In the genomic region with DNA sequence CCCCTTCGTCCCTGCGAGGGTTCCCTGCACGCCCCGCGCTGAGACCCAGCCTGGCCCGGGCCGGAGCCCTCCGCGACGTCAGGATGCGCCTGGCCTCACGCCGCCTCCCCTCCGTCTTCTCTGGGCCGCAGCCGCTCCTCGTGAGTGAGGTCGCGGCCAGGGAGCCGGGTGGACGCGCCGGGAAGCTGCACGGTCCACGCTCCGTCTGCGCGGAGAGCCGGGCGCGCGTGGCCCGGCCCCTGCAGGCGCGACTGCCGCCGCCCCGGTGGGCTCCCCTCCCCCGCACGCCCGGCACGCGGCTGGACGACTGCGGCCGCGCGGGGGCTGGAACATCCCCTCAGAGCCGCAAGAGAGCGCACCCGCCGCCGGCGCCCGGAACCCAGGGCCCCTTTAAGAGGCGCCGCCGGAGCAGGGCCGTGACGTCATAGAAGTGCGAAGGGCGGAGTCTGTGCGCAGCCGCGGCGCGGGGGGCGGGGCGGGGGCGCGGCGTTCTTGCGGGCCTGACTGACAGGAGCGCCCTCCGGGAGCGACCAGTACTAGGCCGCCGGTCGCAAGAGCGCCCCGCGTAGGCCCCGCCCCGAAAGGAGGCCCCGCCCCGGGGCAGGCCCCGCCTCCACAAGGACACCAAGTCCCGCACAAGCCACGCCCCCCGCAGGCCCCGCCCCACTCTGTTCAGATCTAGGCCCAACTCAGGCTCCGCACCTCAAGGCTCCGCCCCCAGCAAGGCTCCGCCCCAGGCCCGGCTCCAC, we compare ENCODE assay signal across 1 cellular context.
TF ChIP-seq lines count a peak whose summit lies in the region.

No MANE protein-coding gene starts in this region.

TF ChIP-seq in HepG2, 621 proteins besides CTCF, POLR2A, EP300 and RAD21 (continued from another document and continues in another):
- TF ChIP-seq, protein P1, sequence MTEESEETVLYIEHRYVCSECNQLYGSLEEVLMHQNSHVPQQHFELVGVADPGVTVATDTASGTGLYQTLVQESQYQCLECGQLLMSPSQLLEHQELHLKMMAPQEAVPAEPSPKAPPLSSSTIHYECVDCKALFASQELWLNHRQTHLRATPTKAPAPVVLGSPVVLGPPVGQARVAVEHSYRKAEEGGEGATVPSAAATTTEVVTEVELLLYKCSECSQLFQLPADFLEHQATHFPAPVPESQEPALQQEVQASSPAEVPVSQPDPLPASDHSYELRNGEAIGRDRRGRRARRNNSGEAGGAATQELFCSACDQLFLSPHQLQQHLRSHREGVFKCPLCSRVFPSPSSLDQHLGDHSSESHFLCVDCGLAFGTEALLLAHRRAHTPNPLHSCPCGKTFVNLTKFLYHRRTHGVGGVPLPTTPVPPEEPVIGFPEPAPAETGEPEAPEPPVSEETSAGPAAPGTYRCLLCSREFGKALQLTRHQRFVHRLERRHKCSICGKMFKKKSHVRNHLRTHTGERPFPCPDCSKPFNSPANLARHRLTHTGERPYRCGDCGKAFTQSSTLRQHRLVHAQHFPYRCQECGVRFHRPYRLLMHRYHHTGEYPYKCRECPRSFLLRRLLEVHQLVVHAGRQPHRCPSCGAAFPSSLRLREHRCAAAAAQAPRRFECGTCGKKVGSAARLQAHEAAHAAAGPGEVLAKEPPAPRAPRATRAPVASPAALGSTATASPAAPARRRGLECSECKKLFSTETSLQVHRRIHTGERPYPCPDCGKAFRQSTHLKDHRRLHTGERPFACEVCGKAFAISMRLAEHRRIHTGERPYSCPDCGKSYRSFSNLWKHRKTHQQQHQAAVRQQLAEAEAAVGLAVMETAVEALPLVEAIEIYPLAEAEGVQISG (CRISPR knock-in tag; IDR thresholded peaks at IDR 0.05) = peak; percentile 55
- TF ChIP-seq ZNF256 (CRISPR knock-in tag; conservative IDR thresholded peaks at IDR 0.05) (no peak), ZNF510 (CRISPR knock-in tag; IDR thresholded peaks at IDR 0.05; ENCODE audit: low read depth) (no peak), SALL1 (CRISPR knock-in tag; IDR thresholded peaks at IDR 0.05) (no peak; the same call in 1 of the 2 replicates), NFIB (CRISPR knock-in tag; IDR thresholded peaks at IDR 0.05; ENCODE audit: borderline replicate concordance) (no peak), SETDB1 (CRISPR knock-in tag; IDR thresholded peaks at IDR 0.05; ENCODE audit: borderline replicate concordance) (no peak), SP4 (CRISPR knock-in tag; IDR thresholded peaks at IDR 0.05) (peak; percentile 98), ZC3H13 (CRISPR knock-in tag; IDR thresholded peaks at IDR 0.05) (no peak), PAWR (CRISPR knock-in tag; IDR thresholded peaks at IDR 0.05; ENCODE audit: borderline replicate concordance) (no peak), ZNF446 (CRISPR knock-in tag; IDR thresholded peaks at IDR 0.05) (no peak), RNF2 (conservative IDR thresholded peaks at IDR 0.05; ENCODE audit: low read depth) (peak; percentile 90), ZSCAN22 (CRISPR knock-in tag; IDR thresholded peaks at IDR 0.05) (no peak), SOX5 (CRISPR knock-in tag; IDR thresholded peaks at IDR 0.05; ENCODE audit: borderline replicate concordance) (no peak), KMT2A (CRISPR knock-in tag; IDR thresholded peaks at IDR 0.05) (peak; percentile 33; the same call in 1 of the 2 replicates), ARNT2 (CRISPR knock-in tag; IDR thresholded peaks at IDR 0.05; ENCODE audit: low read depth) (peak; percentile 75), NR3C1 (CRISPR knock-in tag; IDR thresholded peaks at IDR 0.05) (no peak), ZNF460 (CRISPR knock-in tag; IDR thresholded peaks at IDR 0.05; ENCODE audit: borderline replicate concordance) (no peak), ISX (CRISPR knock-in tag; conservative IDR thresholded peaks at IDR 0.05) (no peak), HES4 (CRISPR knock-in tag; IDR thresholded peaks at IDR 0.05; ENCODE audit: borderline replicate concordance) (peak; percentile 91; the same call in 1 of the 2 replicates), ZNF138 (CRISPR knock-in tag; IDR thresholded peaks at IDR 0.05; ENCODE audit: low read depth) (0 out of 2 replicates have a peak, but pooled peaks have one; percentile 77), SP2 (CRISPR knock-in tag; IDR thresholded peaks at IDR 0.05) (peak; percentile 77), ZNF674 (CRISPR knock-in tag; IDR thresholded peaks at IDR 0.05; ENCODE audit: low read depth) (0 out of 2 replicates have a peak, but pooled peaks have one; percentile 43), RORA (CRISPR knock-in tag; IDR thresholded peaks at IDR 0.05) (no peak), PHF8 (CRISPR knock-in tag; IDR thresholded peaks at IDR 0.05) (no peak; the same call in 1 of the 2 replicates), MED13 (CRISPR knock-in tag; IDR thresholded peaks at IDR 0.05) (no peak; the same call in 1 of the 2 replicates), ZNF546 (CRISPR knock-in tag; conservative IDR thresholded peaks at IDR 0.05) (no peak), ZFP1 (CRISPR knock-in tag; IDR thresholded peaks at IDR 0.05) (no peak), ZNF343 (CRISPR knock-in tag; IDR thresholded peaks at IDR 0.05) (no peak)
- TF ChIP-seq, protein P2, sequence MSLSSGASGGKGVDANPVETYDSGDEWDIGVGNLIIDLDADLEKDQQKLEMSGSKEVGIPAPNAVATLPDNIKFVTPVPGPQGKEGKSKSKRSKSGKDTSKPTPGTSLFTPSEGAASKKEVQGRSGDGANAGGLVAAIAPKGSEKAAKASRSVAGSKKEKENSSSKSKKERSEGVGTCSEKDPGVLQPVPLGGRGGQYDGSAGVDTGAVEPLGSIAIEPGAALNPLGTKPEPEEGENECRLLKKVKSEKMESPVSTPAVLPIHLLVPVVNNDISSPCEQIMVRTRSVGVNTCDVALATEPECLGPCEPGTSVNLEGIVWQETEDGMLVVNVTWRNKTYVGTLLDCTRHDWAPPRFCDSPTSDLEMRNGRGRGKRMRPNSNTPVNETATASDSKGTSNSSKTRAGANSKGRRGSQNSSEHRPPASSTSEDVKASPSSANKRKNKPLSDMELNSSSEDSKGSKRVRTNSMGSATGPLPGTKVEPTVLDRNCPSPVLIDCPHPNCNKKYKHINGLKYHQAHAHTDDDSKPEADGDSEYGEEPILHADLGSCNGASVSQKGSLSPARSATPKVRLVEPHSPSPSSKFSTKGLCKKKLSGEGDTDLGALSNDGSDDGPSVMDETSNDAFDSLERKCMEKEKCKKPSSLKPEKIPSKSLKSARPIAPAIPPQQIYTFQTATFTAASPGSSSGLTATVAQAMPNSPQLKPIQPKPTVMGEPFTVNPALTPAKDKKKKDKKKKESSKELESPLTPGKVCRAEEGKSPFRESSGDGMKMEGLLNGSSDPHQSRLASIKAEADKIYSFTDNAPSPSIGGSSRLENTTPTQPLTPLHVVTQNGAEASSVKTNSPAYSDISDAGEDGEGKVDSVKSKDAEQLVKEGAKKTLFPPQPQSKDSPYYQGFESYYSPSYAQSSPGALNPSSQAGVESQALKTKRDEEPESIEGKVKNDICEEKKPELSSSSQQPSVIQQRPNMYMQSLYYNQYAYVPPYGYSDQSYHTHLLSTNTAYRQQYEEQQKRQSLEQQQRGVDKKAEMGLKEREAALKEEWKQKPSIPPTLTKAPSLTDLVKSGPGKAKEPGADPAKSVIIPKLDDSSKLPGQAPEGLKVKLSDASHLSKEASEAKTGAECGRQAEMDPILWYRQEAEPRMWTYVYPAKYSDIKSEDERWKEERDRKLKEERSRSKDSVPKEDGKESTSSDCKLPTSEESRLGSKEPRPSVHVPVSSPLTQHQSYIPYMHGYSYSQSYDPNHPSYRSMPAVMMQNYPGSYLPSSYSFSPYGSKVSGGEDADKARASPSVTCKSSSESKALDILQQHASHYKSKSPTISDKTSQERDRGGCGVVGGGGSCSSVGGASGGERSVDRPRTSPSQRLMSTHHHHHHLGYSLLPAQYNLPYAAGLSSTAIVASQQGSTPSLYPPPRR (CRISPR knock-in tag; IDR thresholded peaks at IDR 0.05; ENCODE audit: borderline replicate concordance) = no peak
- TF ChIP-seq, protein P3, sequence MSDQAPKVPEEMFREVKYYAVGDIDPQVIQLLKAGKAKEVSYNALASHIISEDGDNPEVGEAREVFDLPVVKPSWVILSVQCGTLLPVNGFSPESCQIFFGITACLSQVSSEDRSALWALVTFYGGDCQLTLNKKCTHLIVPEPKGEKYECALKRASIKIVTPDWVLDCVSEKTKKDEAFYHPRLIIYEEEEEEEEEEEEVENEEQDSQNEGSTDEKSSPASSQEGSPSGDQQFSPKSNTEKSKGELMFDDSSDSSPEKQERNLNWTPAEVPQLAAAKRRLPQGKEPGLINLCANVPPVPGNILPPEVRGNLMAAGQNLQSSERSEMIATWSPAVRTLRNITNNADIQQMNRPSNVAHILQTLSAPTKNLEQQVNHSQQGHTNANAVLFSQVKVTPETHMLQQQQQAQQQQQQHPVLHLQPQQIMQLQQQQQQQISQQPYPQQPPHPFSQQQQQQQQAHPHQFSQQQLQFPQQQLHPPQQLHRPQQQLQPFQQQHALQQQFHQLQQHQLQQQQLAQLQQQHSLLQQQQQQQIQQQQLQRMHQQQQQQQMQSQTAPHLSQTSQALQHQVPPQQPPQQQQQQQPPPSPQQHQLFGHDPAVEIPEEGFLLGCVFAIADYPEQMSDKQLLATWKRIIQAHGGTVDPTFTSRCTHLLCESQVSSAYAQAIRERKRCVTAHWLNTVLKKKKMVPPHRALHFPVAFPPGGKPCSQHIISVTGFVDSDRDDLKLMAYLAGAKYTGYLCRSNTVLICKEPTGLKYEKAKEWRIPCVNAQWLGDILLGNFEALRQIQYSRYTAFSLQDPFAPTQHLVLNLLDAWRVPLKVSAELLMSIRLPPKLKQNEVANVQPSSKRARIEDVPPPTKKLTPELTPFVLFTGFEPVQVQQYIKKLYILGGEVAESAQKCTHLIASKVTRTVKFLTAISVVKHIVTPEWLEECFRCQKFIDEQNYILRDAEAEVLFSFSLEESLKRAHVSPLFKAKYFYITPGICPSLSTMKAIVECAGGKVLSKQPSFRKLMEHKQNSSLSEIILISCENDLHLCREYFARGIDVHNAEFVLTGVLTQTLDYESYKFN (CRISPR knock-in tag; conservative IDR thresholded peaks at IDR 0.05) = peak; percentile 35; the same call in 1 of the 2 replicates
- TF ChIP-seq, protein P4, sequence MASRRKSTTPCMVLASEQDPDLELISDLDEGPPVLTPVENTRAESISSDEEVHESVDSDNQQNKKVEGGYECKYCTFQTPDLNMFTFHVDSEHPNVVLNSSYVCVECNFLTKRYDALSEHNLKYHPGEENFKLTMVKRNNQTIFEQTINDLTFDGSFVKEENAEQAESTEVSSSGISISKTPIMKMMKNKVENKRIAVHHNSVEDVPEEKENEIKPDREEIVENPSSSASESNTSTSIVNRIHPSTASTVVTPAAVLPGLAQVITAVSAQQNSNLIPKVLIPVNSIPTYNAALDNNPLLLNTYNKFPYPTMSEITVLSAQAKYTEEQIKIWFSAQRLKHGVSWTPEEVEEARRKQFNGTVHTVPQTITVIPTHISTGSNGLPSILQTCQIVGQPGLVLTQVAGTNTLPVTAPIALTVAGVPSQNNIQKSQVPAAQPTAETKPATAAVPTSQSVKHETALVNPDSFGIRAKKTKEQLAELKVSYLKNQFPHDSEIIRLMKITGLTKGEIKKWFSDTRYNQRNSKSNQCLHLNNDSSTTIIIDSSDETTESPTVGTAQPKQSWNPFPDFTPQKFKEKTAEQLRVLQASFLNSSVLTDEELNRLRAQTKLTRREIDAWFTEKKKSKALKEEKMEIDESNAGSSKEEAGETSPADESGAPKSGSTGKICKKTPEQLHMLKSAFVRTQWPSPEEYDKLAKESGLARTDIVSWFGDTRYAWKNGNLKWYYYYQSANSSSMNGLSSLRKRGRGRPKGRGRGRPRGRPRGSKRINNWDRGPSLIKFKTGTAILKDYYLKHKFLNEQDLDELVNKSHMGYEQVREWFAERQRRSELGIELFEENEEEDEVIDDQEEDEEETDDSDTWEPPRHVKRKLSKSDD (CRISPR knock-in tag; IDR thresholded peaks at IDR 0.05; ENCODE audit: low read depth) = no peak
- TF ChIP-seq, protein P5, sequence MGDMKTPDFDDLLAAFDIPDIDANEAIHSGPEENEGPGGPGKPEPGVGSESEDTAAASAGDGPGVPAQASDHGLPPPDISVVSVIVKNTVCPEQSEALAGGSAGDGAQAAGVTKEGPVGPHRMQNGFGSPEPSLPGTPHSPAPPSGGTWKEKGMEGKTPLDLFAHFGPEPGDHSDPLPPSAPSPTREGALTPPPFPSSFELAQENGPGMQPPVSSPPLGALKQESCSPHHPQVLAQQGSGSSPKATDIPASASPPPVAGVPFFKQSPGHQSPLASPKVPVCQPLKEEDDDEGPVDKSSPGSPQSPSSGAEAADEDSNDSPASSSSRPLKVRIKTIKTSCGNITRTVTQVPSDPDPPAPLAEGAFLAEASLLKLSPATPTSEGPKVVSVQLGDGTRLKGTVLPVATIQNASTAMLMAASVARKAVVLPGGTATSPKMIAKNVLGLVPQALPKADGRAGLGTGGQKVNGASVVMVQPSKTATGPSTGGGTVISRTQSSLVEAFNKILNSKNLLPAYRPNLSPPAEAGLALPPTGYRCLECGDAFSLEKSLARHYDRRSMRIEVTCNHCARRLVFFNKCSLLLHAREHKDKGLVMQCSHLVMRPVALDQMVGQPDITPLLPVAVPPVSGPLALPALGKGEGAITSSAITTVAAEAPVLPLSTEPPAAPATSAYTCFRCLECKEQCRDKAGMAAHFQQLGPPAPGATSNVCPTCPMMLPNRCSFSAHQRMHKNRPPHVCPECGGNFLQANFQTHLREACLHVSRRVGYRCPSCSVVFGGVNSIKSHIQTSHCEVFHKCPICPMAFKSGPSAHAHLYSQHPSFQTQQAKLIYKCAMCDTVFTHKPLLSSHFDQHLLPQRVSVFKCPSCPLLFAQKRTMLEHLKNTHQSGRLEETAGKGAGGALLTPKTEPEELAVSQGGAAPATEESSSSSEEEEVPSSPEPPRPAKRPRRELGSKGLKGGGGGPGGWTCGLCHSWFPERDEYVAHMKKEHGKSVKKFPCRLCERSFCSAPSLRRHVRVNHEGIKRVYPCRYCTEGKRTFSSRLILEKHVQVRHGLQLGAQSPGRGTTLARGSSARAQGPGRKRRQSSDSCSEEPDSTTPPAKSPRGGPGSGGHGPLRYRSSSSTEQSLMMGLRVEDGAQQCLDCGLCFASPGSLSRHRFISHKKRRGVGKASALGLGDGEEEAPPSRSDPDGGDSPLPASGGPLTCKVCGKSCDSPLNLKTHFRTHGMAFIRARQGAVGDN (CRISPR knock-in tag; IDR thresholded peaks at IDR 0.05) = peak; percentile 53
- TF ChIP-seq, protein P6, sequence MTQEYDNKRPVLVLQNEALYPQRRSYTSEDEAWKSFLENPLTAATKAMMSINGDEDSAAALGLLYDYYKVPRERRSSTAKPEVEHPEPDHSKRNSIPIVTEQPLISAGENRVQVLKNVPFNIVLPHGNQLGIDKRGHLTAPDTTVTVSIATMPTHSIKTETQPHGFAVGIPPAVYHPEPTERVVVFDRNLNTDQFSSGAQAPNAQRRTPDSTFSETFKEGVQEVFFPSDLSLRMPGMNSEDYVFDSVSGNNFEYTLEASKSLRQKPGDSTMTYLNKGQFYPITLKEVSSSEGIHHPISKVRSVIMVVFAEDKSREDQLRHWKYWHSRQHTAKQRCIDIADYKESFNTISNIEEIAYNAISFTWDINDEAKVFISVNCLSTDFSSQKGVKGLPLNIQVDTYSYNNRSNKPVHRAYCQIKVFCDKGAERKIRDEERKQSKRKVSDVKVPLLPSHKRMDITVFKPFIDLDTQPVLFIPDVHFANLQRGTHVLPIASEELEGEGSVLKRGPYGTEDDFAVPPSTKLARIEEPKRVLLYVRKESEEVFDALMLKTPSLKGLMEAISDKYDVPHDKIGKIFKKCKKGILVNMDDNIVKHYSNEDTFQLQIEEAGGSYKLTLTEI (CRISPR knock-in tag; conservative IDR thresholded peaks at IDR 0.05) = no peak
- TF ChIP-seq, protein P7, sequence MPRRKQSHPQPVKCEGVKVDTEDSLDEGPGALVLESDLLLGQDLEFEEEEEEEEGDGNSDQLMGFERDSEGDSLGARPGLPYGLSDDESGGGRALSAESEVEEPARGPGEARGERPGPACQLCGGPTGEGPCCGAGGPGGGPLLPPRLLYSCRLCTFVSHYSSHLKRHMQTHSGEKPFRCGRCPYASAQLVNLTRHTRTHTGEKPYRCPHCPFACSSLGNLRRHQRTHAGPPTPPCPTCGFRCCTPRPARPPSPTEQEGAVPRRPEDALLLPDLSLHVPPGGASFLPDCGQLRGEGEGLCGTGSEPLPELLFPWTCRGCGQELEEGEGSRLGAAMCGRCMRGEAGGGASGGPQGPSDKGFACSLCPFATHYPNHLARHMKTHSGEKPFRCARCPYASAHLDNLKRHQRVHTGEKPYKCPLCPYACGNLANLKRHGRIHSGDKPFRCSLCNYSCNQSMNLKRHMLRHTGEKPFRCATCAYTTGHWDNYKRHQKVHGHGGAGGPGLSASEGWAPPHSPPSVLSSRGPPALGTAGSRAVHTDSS (CRISPR knock-in tag; conservative IDR thresholded peaks at IDR 0.05) = no peak
